Comparison of ENCODE assay signal across 8 cellular contexts in the genomic region with DNA sequence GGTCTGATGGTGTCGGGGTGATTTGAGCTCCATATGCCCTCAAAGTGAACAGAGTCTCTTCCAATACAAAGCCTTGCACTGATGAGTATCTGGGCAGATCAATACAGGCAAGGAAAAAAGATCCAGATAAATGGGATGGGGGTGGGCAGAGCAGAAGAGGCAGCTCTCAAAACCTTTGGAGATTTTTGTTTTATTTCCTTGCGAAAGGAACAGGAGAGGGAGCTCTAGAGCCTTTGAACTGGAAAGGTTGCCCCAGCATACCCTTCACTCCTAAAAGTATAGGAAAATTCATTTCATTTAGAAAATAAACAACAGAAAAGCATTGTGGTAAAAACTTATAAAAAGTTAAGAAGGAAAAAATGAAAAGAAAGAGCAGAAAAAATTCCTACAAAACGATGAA. TPM values are rescaled to one million over a fixed set of nuclear protein-coding genes. Genes with fewer than 3 reads are reported as not detected.
A peak's percentile ranks its signal among the peaks of the same experiment; 100 is the strongest.
DNase-seq lines count a peak whose midpoint lies in the region; ATAC-seq and TF ChIP-seq lines count a peak whose summit lies in the region.

No MANE protein-coding gene starts in this region.

- no peaks in the 10 kb centered on the region for H3K9me2 ChIP-seq in Loucy (replicated peaks; ENCODE audit: low read depth, low read length)

- DNase-seq in ELF-1 (ENCODE audit: low read depth, low spot score) (peak; percentile 15), astrocyte of the cerebellum (ENCODE audit: low read depth) (peak; percentile 1), midbrain (lab: John Stamatoyannopoulos, UW) (peak; percentile 21), NCI-H2081 treated with DMSO at 0.1 percent for 48 hours (lab: John Stamatoyannopoulos, UW) (no peak), left cardiac atrium (no peak)
- no peak for DNase-seq in activated CD8-positive, alpha-beta memory T cell treated with anti-CD3 and anti-CD28 coated beads for 24 hours

- no peaks in the 10 kb centered on the region for H3K9me3 ChIP-seq in Loucy (ENCODE audit: insufficient read depth, low read depth, low read length)

- no peaks in the 10 kb centered on the region for H3K27me3 ChIP-seq in Loucy (ENCODE audit: insufficient read depth, low read length, poor library complexity, severe bottlenecking)

- intact Hi-C loops in left cardiac atrium (cut with DNase I) = loop anchor here in 1 of 2 donors (5.0 kb wide), 1 partner anchor 133 kb away; no protein-coding TSS in a partner anchor

- no peak overlapping the region for H2AFZ ChIP-seq in Loucy (ENCODE audit: low read length)

- H3K4me1 ChIP-seq in Loucy (ENCODE audit: insufficient read depth, low read length, poor library complexity, severe bottlenecking) = no peaks in the 10 kb centered on the region

- no peaks in the 10 kb centered on the region for H3F3A ChIP-seq in Loucy (ENCODE audit: low read depth)

- no peak for ATAC-seq in activated CD4-positive, CD25-positive, alpha-beta regulatory T cell treated with anti-CD3 and anti-CD28 coated beads, Interleukin-2, amount 50 U/mL, for 24 hours
- ATAC-seq in left cardiac atrium = no peak

- no peaks in the 10 kb centered on the region for H3K36me3 ChIP-seq in Loucy (ENCODE audit: insufficient read depth, low read length)

- no peak overlapping the region for H3K9ac ChIP-seq in Loucy (ENCODE audit: low read depth, low read length, poor library complexity, severe bottlenecking)

- TF ChIP-seq CTCF in Loucy (conservative IDR thresholded peaks at IDR 0.05; ENCODE audit: low read length) = peak; percentile 78
- peak; percentile 53 for TF ChIP-seq CTCF in astrocyte of the cerebellum (IDR thresholded peaks at IDR 0.05; ENCODE audit: low read depth, low read length, missing control alignments)

- H3K4me2 ChIP-seq in Loucy (ENCODE audit: low read depth, low read length, poor library complexity, severe bottlenecking) = no peak overlapping the region

- H4K20me1 ChIP-seq in Loucy (ENCODE audit: insufficient read depth, low read length, poor library complexity, severe bottlenecking) = no peaks in the 10 kb centered on the region

- in situ Hi-C loops in astrocyte of the cerebellum (cut with HindIII; ENCODE audit: low sequenced_read_pairs) = no loop called here

- H3K79me2 ChIP-seq in Loucy (ENCODE audit: insufficient read depth, low read length) = no peaks in the 10 kb centered on the region

- no peak overlapping the region for H3K4me3 ChIP-seq in Loucy (ENCODE audit: low read length, poor library complexity, severe bottlenecking)
- no peak overlapping the region for H3K4me3 ChIP-seq in astrocyte of the cerebellum (ENCODE audit: low read depth, low read length)

RNA-seq across cellular contexts. Expression of a gene that starts 31.4 kb away (rescaled TPM):
- total RNA-seq in left cardiac atrium = not detected

Comparison
In these comparisons a context has a peak if more than half of its experiments do, and no peak if none do; other contexts are left out.
1. DNase-seq: peak in ELF-1 (single experiment), astrocyte of the cerebellum (single experiment) and midbrain (single experiment); none in NCI-H2081 treated with DMSO at 0.1 percent for 48 hours (single experiment), left cardiac atrium (single experiment) and activated CD8-positive, alpha-beta memory T cell treated with anti-CD3 and anti-CD28 coated beads for 24 hours (single experiment).